Comparison of ENCODE assay signal across 8 cellular contexts in genomic region chr9:96453625-96454024, GRCh38. TPM values are rescaled to one million over a fixed set of nuclear protein-coding genes. Genes with fewer than 3 reads are reported as not detected.
DNase-seq lines count a peak whose midpoint lies in the region; ATAC-seq and TF ChIP-seq lines count a peak whose summit lies in the region.

No MANE protein-coding gene starts in this region.

- H3K9ac ChIP-seq in PC-3 (ENCODE audit: low read length): no peak overlapping the region

- H3K9me3 Mint-ChIP-seq in activated CD4-positive, alpha-beta T cell treated with anti-CD3 and anti-CD28 coated beads for 36 hours (ENCODE audit: low read depth): no peaks in the 10 kb centered on the region

- no peaks in the 10 kb centered on the region for H3K9me2 ChIP-seq in PC-3 (replicated peaks; ENCODE audit: low read length)

- H3F3A ChIP-seq in PC-3 (ENCODE audit: low read length, unreplicated experiment): no peaks in the 10 kb centered on the region

- DNase-seq in activated CD4-positive, alpha-beta T cell treated with anti-CD3 and anti-CD28 coated beads for 36 hours: peak; percentile 24
- no peak for DNase-seq in activated CD4-positive, alpha-beta T cell treated with anti-CD3 and anti-CD28 coated beads, Interleukin-2, amount 50 U/mL, for 1 hour
- DNase-seq in PC-3 (peak; percentile 64), fibroblast of the conjunctiva (ENCODE audit: low read depth) (peak; percentile 47), stromal cell of bone marrow (ENCODE audit: low read depth) (peak; percentile 59), NCI-H2107 treated with DMSO at 0.1 percent for 48 hours (lab: John Stamatoyannopoulos, UW; ENCODE audit: unreplicated experiment) (no peak), NCI-H1417 treated with DMSO at 0.1 percent for 48 hours (lab: John Stamatoyannopoulos, UW) (no peak)

- peak; percentile 58 for TF ChIP-seq CTCF in PC-3 (conservative IDR thresholded peaks at IDR 0.05; ENCODE audit: low read depth, low read length)

- no peak overlapping the region for H2AFZ ChIP-seq in PC-3 (ENCODE audit: low read length)

- BruUV-seq in PC-3 (replicated peaks; lab: Mats Ljungman, UMichigan): no TSS peak

- peaks cover 4% of the 10 kb centered on the region for H3K27me3 Mint-ChIP-seq in activated CD4-positive, alpha-beta T cell treated with anti-CD3 and anti-CD28 coated beads for 36 hours

- no peak overlapping the region for H3K27ac Mint-ChIP-seq in activated CD4-positive, alpha-beta T cell treated with anti-CD3 and anti-CD28 coated beads for 36 hours

- peaks cover 22% of the 10 kb centered on the region for H3K79me2 ChIP-seq in PC-3 (ENCODE audit: low read length)

- H4K20me1 ChIP-seq in PC-3 (ENCODE audit: low read length): no peaks in the 10 kb centered on the region

- intact Hi-C loops in activated CD4-positive, alpha-beta T cell treated with anti-CD3 and anti-CD28 coated beads for 36 hours (cut with DNase I, micrococcal nuclease): loop anchor here (5.0 to 10.0 kb wide), 3 partner anchors 39 to 321 kb away; partner anchors contain the start of gene ZNF510 (in 1 of the 2)
- intact Hi-C loops in PC-3 (cut with micrococcal nuclease): loop anchor here (1.0 to 5.0 kb wide), 2 partner anchors 198 to 214 kb away; no protein-coding TSS in a partner anchor

- ATAC-seq in activated CD4-positive, alpha-beta T cell treated with anti-CD3 and anti-CD28 coated beads for 36 hours: no peak
- ATAC-seq in PC-3 (0 out of 2 replicates have a peak, but pooled peaks have one; percentile 10), GM18873 (IDR thresholded peaks at IDR 0.05; ENCODE audit: low FRiP score, unreplicated experiment) (no peak)

- H3K4me2 ChIP-seq in PC-3 (ENCODE audit: low read length): no peak overlapping the region

- no peak overlapping the region for H3K27ac ChIP-seq in PC-3 (ENCODE audit: low read length)

- no peaks in the 10 kb centered on the region for H3K36me3 ChIP-seq in PC-3 (ENCODE audit: low read depth, low read length)

- no peak overlapping the region for H3K4me3 ChIP-seq in PC-3 (ENCODE audit: low read length)

- H3K36me3 Mint-ChIP-seq in activated CD4-positive, alpha-beta T cell treated with anti-CD3 and anti-CD28 coated beads for 36 hours (ENCODE audit: low read depth): peaks cover 2% of the 10 kb centered on the region

- CTCF ChIA-PET in activated CD4-positive, alpha-beta T cell treated with anti-CD3 and anti-CD28 coated beads for 36 hours (lab: Charles Lee): interaction anchor here (0.8 to 2.0 kb wide), 5 partner anchors 25 to 116 kb away, joined by 3 to 7 read pairs (median 4); no protein-coding TSS in a partner anchor
- CTCF ChIA-PET in PC-3 (lab: Charles Lee): interaction anchor here (0.7 kb wide), 1 partner anchor 149 kb away, joined by 3 read pairs; no protein-coding TSS in a partner anchor

- POLR2A ChIA-PET in activated CD4-positive, alpha-beta T cell treated with anti-CD3 and anti-CD28 coated beads for 36 hours (lab: Charles Lee): no interaction called here
- POLR2A ChIA-PET in PC-3 (lab: Charles Lee; ENCODE audit: unreplicated experiment): interaction anchor here (0.7 kb wide), 1 partner anchor 587 kb away, joined by 4 read pairs; no protein-coding TSS in a partner anchor

- H3K4me1 Mint-ChIP-seq in activated CD4-positive, alpha-beta T cell treated with anti-CD3 and anti-CD28 coated beads for 36 hours: peaks cover 24% of the 10 kb centered on the region

- no peaks in the 10 kb centered on the region for H3K9me3 ChIP-seq in PC-3 (ENCODE audit: low read length)

- peaks cover 15% of the 10 kb centered on the region for H3K4me1 ChIP-seq in PC-3 (ENCODE audit: insufficient read depth, low read length)

- no peaks in the 10 kb centered on the region for H3K27me3 ChIP-seq in PC-3 (ENCODE audit: low read length)

- no peak overlapping the region for H3K4me3 Mint-ChIP-seq in activated CD4-positive, alpha-beta T cell treated with anti-CD3 and anti-CD28 coated beads for 36 hours

RNA-seq across cellular contexts. Expression of gene HABP4, which starts 3.7 kb away (rescaled TPM):
- total RNA-seq in activated CD4-positive, alpha-beta T cell treated with anti-CD3 and anti-CD28 coated beads for 36 hours: 1 to 10 TPM; 5.8 to 7.3 TPM
- 6.6 and 9.2 TPM in 2 replicates for total RNA-seq in PC-3 (2014; rRNA removed)

RNA-seq across cellular contexts. Expression of gene ZNF367, which starts 35.5 kb away (rescaled TPM):
- total RNA-seq in activated CD4-positive, alpha-beta T cell treated with anti-CD3 and anti-CD28 coated beads for 36 hours: 10 to 100 TPM; 22.0 to 24.2 TPM
- 10.8 and 14.0 TPM in 2 replicates for total RNA-seq in PC-3 (2014; rRNA removed)

Comparison
In these comparisons a context has a peak if more than half of its experiments do, and no peak if none do; other contexts are left out.
1. DNase-seq: peak in activated CD4-positive, alpha-beta T cell treated with anti-CD3 and anti-CD28 coated beads for 36 hours (single experiment), PC-3 (single experiment), fibroblast of the conjunctiva (single experiment) and stromal cell of bone marrow (single experiment); none in activated CD4-positive, alpha-beta T cell treated with anti-CD3 and anti-CD28 coated beads, Interleukin-2, amount 50 U/mL, for 1 hour (single experiment), NCI-H2107 treated with DMSO at 0.1 percent for 48 hours (single experiment) and NCI-H1417 treated with DMSO at 0.1 percent for 48 hours (single experiment).